11 cellular contexts compared by ENCODE assay signal in genomic region chr15:28097656-28098359, GRCh38. TPM values are rescaled to one million over a fixed set of nuclear protein-coding genes. Genes with fewer than 3 reads are reported as not detected.
DNase-seq lines count a peak whose midpoint lies in the region; ATAC-seq, FAIRE-seq and TF ChIP-seq lines count a peak whose summit lies in the region.
"Had no signal": no experiment of that assay in that cellular context is flagged by ENCODE, and none has a peak within 500 bp of the region (broad histone marks: within the 10 kb centered on the region; RNA-seq: fewer than 3 reads in every experiment).

No MANE protein-coding gene starts in this region.

- H3K27me3 ChIP-seq in K562 (ENCODE audit: control insufficient read depth in 2 of 2, insufficient read depth in 2 of 2, low read length in 2 of 2) (peaks cover 0 to 14% of the 10 kb centered on the region in 2 experiments; a peak in 3 of 5 replicates), neuronal stem cell (ENCODE audit: control insufficient read depth in 3 of 3, insufficient read depth in 3 of 3, low read depth in 1 of 3, low read length in 3 of 3) (peaks cover 20 to 95% (median 72%) of the 10 kb centered on the region in 3 experiments)

- H4K91ac ChIP-seq in neuronal stem cell (ENCODE audit: low read depth, low read length, poor library complexity), result no peak overlapping the region

- no peak overlapping the region for H3K9ac ChIP-seq in K562 (ENCODE audit: insufficient read depth in 1 of 2, low read depth in 2 of 2, low read length in 2 of 2)
- H3K9ac ChIP-seq in neuronal stem cell (ENCODE audit: low read depth, low read length, poor library complexity), result no peak overlapping the region

- H3K9me3 Mint-ChIP-seq in T-helper 2 cell treated with Interferon-gamma antibody and Interleukin-4, amounts not matched to agents 5 μg/mL and 100 μg/mL, for 36 hours, result no peaks in the 10 kb centered on the region

- H3K9me3 ChIP-seq in HEK293 (ENCODE audit: control insufficient read depth, insufficient read depth, low read depth, low read length), result no peaks in the 10 kb centered on the region
- no peaks in the 10 kb centered on the region; the same call in 1 of the 2 replicates for H3K9me3 ChIP-seq in K562 (replicated peaks; ENCODE audit: control insufficient read depth, insufficient read depth, low read depth, low read length)
- peaks cover 0 to 2% of the 10 kb centered on the region in 2 donors for H3K9me3 ChIP-seq in neuronal stem cell (replicated peaks in 1 of 2; ENCODE audit: control insufficient read depth in 2 of 2, insufficient read depth in 1 of 2, low read depth in 1 of 2, low read length in 2 of 2)

- H4K8ac ChIP-seq in neuronal stem cell (ENCODE audit: low read depth, low read length), result no peak overlapping the region

- no peaks in the 10 kb centered on the region for H3K79me1 ChIP-seq in neuronal stem cell (ENCODE audit: low read depth, low read length)

- H4K20me1 ChIP-seq in K562 (replicated peaks; ENCODE audit: control insufficient read depth, insufficient read depth, low read length), result no peaks in the 10 kb centered on the region

- H3K27ac ChIP-seq in HEK293 (ENCODE audit: extremely low read depth, low read depth, low read length) (no peak overlapping the region), K562 (ENCODE audit: extremely low read depth, low read depth, low read length) (no peak overlapping the region), neuronal stem cell (replicated peaks; ENCODE audit: low read length) (no peak overlapping the region)

- TF ChIP-seq POLR2A in K562 (conservative IDR thresholded peaks at IDR 0.05), result no peak

- H2BK15ac ChIP-seq in neuronal stem cell (ENCODE audit: low read length), result no peak overlapping the region

- H3K4me2 ChIP-seq in K562 (ENCODE audit: insufficient read depth, low read length) (no peak overlapping the region), neuronal stem cell (ENCODE audit: insufficient read depth, low read length, poor library complexity, severe bottlenecking) (no peak overlapping the region)

- CTCF ChIA-PET in HEK293 (lab: Yijun Ruan, JAX) (interaction anchor here (0.6 to 1.7 kb wide), 5 partner anchors 10 to 76 kb away, joined by 3 to 6 read pairs (median 4); no protein-coding TSS in a partner anchor), K562 (lab: Yijun Ruan, JAX; ENCODE audit: low intra/inter-chr PET ratio) (no interaction called here)

- no peaks in the 10 kb centered on the region for H3K36me3 ChIP-seq in HEK293 (ENCODE audit: control insufficient read depth in 2 of 2, insufficient read depth in 1 of 2, low read length in 2 of 2)
- no peaks in the 10 kb centered on the region for H3K36me3 ChIP-seq in K562 (ENCODE audit: control insufficient read depth, insufficient read depth, low read length)
- no peaks in the 10 kb centered on the region for H3K36me3 ChIP-seq in neuronal stem cell (replicated peaks in 1 of 2; ENCODE audit: control insufficient read depth in 2 of 2, insufficient read depth in 2 of 2, low read length in 2 of 2)

- peak overlapping the region; percentile 86 for H3K23ac ChIP-seq in neuronal stem cell (ENCODE audit: low read depth, low read length, poor library complexity)

- no peak for DNase-seq in T-helper 2 cell treated with Interferon-gamma antibody and Interleukin-4, amounts not matched to agents 5 μg/mL and 100 μg/mL, for 36 hours (ENCODE audit: low spot score)
- DNase-seq in T-helper 2 cell, result no peak
- DNase-seq in K562 (ENCODE audit: extremely low read depth in 1 of 4, low spot score in 3 of 4), result no peak
- DNase-seq in neuronal stem cell (ENCODE audit: low spot score), result no peak
- DNase-seq in GDM1 (lab: John Stamatoyannopoulos, UW), result no peak
- DNase-seq: DMS153, NCI-H2029 had no signal

- H3K18ac ChIP-seq in neuronal stem cell (ENCODE audit: low read length), result no peak overlapping the region

- BruUV-seq in K562 (replicated peaks; lab: Mats Ljungman, UMichigan), result no TSS peak

- no peaks in the 10 kb centered on the region for H3K36me3 Mint-ChIP-seq in T-helper 2 cell treated with Interferon-gamma antibody and Interleukin-4, amounts not matched to agents 5 μg/mL and 100 μg/mL, for 36 hours (ENCODE audit: low read depth)

- 37% methylated on average over 5 of the region's 5 CpGs for WGBS in K562 (ENCODE audit: insufficient coverage, low coverage, missing lambda C conversion rate)
- no CpG with 5 or more reads among the region's 5 CpGs for WGBS in neuronal stem cell (ENCODE audit: extremely low coverage in 2 of 2, insufficient read length in 2 of 2, insufficient replicate concordance in 1 of 2), 2 donors

- H3K79me2 ChIP-seq in K562 (ENCODE audit: control insufficient read depth, insufficient read depth, low read length), result no peaks in the 10 kb centered on the region

- TF ChIP-seq EP300 in K562 (IDR thresholded peaks at IDR 0.05; ENCODE audit: low read length), result no peak

- H2BK120ac ChIP-seq in neuronal stem cell (ENCODE audit: low read depth, low read length), result no peak overlapping the region

- TF ChIP-seq CTCF in HEK293 (tag by site-specific recombination; IDR thresholded peaks at IDR 0.05) (no peak), K562 (IDR thresholded peaks at IDR 0.05 in 2 of 3, conservative IDR thresholded peaks at IDR 0.05 in 1 of 3; ENCODE audit: insufficient read depth in 2 of 3, low read depth in 1 of 3, low read length in 3 of 3) (no peak)

- no peaks in the 10 kb centered on the region for H3K9me1 ChIP-seq in K562 (ENCODE audit: control insufficient read depth, insufficient read depth, low read length)

- H3K27me3 Mint-ChIP-seq in T-helper 2 cell treated with Interferon-gamma antibody and Interleukin-4, amounts not matched to agents 5 μg/mL and 100 μg/mL, for 36 hours (ENCODE audit: low read depth), result peaks cover 62% of the 10 kb centered on the region

- no peak overlapping the region for H2BK12ac ChIP-seq in neuronal stem cell (ENCODE audit: low read length)

- no peak overlapping the region for H3K4me3 ChIP-seq in HEK293 (ENCODE audit: low read depth, low read length)
- no peak overlapping the region for H3K4me3 ChIP-seq in K562
- H3K4me3 ChIP-seq in neuronal stem cell (ENCODE audit: low read length in 2 of 2), result peak overlapping the region in 1 of 2 donors; percentile 21

- H3K27ac Mint-ChIP-seq in T-helper 2 cell treated with Interferon-gamma antibody and Interleukin-4, amounts not matched to agents 5 μg/mL and 100 μg/mL, for 36 hours, result no peak overlapping the region

- no peak for FAIRE-seq in K562 (lab: Jason Lieb, UNC)
- FAIRE-seq: A204.1 had no signal

- H3K4me1 ChIP-seq in HEK293 (ENCODE audit: control insufficient read depth, insufficient read depth, low read length) (peaks cover 3% of the 10 kb centered on the region; the same call in 1 of the 2 replicates), K562 (replicated peaks in 1 of 2; ENCODE audit: control insufficient read depth in 2 of 2, insufficient read depth in 2 of 2, low read length in 2 of 2) (peaks cover 18 to 54% of the 10 kb centered on the region in 2 experiments; a peak in 4 of 5 replicates), neuronal stem cell (ENCODE audit: control insufficient read depth in 2 of 2, insufficient read depth in 1 of 2, low read depth in 1 of 2, low read length in 2 of 2) (peaks cover 18 to 21% of the 10 kb centered on the region in 2 donors)

- H3K4me3 Mint-ChIP-seq in T-helper 2 cell treated with Interferon-gamma antibody and Interleukin-4, amounts not matched to agents 5 μg/mL and 100 μg/mL, for 36 hours, result peak overlapping the region; percentile 48

- no peak for ATAC-seq in K562
- no peak for ATAC-seq in GM21390 (IDR thresholded peaks at IDR 0.05; ENCODE audit: unreplicated experiment)
- ATAC-seq in GM21529 (IDR thresholded peaks at IDR 0.05; ENCODE audit: unreplicated experiment), result no peak

- H2AK5ac ChIP-seq in neuronal stem cell (ENCODE audit: low read depth, low read length), result no peak overlapping the region

- no peak overlapping the region for H2BK5ac ChIP-seq in neuronal stem cell (ENCODE audit: low read length)

- intact Hi-C loops in K562 (cut with micrococcal nuclease), result no loop called here

- H3K14ac ChIP-seq in neuronal stem cell (ENCODE audit: low read length), result no peak overlapping the region

- no peak for TF ChIP-seq RAD21 in K562 (CRISPR knock-in tag; conservative IDR thresholded peaks at IDR 0.05 in 1 of 2, IDR thresholded peaks at IDR 0.05 in 1 of 2)

- peaks cover 17% of the 10 kb centered on the region for H3K4me1 Mint-ChIP-seq in T-helper 2 cell treated with Interferon-gamma antibody and Interleukin-4, amounts not matched to agents 5 μg/mL and 100 μg/mL, for 36 hours (ENCODE audit: low read depth)

- H3K4ac ChIP-seq in neuronal stem cell (ENCODE audit: low read length), result no peak overlapping the region

- no peak overlapping the region for H2AFZ ChIP-seq in K562 (ENCODE audit: low read depth, low read length)
- H2AFZ ChIP-seq in neuronal stem cell (ENCODE audit: low read length), result no peak overlapping the region

- in situ Hi-C loops in K562 (cut with MboI), result no loop called here

- POLR2A ChIA-PET in HEK293 (lab: Yijun Ruan, JAX) (no interaction called here), K562 (lab: Yijun Ruan, JAX) (interaction anchor here (0.7 to 1.2 kb wide), 2 partner anchors 14 to 605 kb away, joined by 3 read pairs; no protein-coding TSS in a partner anchor)

TF ChIP-seq in HEK293, 187 proteins besides CTCF, POLR2A, EP300 and RAD21 (continues in another document):
- no peak for TF ChIP-seq MZF1 (tag by site-specific recombination; IDR thresholded peaks at IDR 0.05; ENCODE audit: borderline replicate concordance)

TF ChIP-seq in K562, 482 proteins besides CTCF, POLR2A, EP300 and RAD21 (continues in another document):
- TF ChIP-seq C11orf30 (IDR thresholded peaks at IDR 0.05; ENCODE audit: low read depth) (peak; percentile 65), MAFG (tag; conservative IDR thresholded peaks at IDR 0.05) (peak; percentile 49), ZNF316 (IDR thresholded peaks at IDR 0.05) (peak; percentile 83)

RNA-seq across cellular contexts. Expression of gene OCA2, which starts 1.3 kb away (rescaled TPM):
- 1.2 and 2.4 TPM in 2 replicates for total RNA-seq in K562 (2011; cell fraction: chromatin; rRNA removed; ENCODE audit: low replicate concordance)
- total RNA-seq in K562 (2011; cell fraction: nucleolus; rRNA removed), result 1.5 and 1.6 TPM in 2 replicates
- total RNA-seq in K562 (2011; cell fraction: nucleoplasm; rRNA removed), result 1.1 and 1.3 TPM in 2 replicates
- total RNA-seq in K562 (2014; rRNA removed) (0.09 and 0.24 TPM in 2 replicates), K562 (2014; rRNA removed; fragmentation: Illumina TruSeq; extraction: Trizol) (0.06 and 0.36 TPM in 2 replicates), K562 (2015; rRNA removed; fragmentation: Illumina TruSeq; extraction: Trizol) (0.14 and 0.26 TPM in 2 replicates), K562 (2021) (0.47 and 1.5 TPM in 2 replicates)
- polyA plus RNA-seq in K562 (2011; rRNA removed) (0.59 and 0.61 TPM in 2 replicates), K562 (2014; fragmentation: Illumina TruSeq; extraction: Trizol) (0.19 and 0.21 TPM in 2 replicates), K562 (2014; fragmentation: Nextera tagmentation; extraction: Ambion mirVana) (under 1 TPM in 1 of 2 experiments, not detected in 1; 0.07 TPM), K562 (2014; rRNA removed) (0.13 and 0.57 TPM in 2 replicates)
- polyA plus RNA-seq in K562 (2011; cell fraction: cytosol; rRNA removed), result 0.27 and 0.31 TPM in 2 replicates
- 1.2 and 1.4 TPM in 2 replicates for polyA plus RNA-seq in K562 (2011; cell fraction: nucleus; rRNA removed)
- polyA plus RNA-seq in K562 (2012), result 0.33 and 0.47 TPM in 2 replicates
- 0.42 and 0.63 TPM in 2 replicates for polyA minus RNA-seq in K562 (2011; rRNA and poly(A)+ RNA removed)
- not detected in 2 replicates for polyA minus RNA-seq in K562 (2011; cell fraction: cytosol; rRNA and poly(A)+ RNA removed)
- polyA minus RNA-seq in K562 (2011; cell fraction: nucleus; rRNA and poly(A)+ RNA removed), result 0.67 TPM in 2 replicates
- polyA plus RNA-seq in neuronal stem cell (2013, experiment 1 of 2), result 0.81 TPM
- polyA plus RNA-seq in neuronal stem cell (2013, experiment 2 of 2), result 0.75 TPM
